Comparison of ENCODE assay signal across 14 cellular contexts in genomic region chr7:26891400-26892355, GRCh38. TPM values are rescaled to one million over a fixed set of nuclear protein-coding genes. Genes with fewer than 3 reads are reported as not detected.
DNase-seq lines count a peak whose midpoint lies in the region; ATAC-seq, FAIRE-seq and TF ChIP-seq lines count a peak whose summit lies in the region.
"Had no signal": no experiment of that assay in that cellular context is flagged by ENCODE, and none has a peak within 500 bp of the region (broad histone marks: within the 10 kb centered on the region; RNA-seq: fewer than 3 reads in every experiment).

No MANE protein-coding gene starts in this region.

- no peaks in the 10 kb centered on the region for H3K79me2 ChIP-seq in GM12878 (ENCODE audit: control insufficient read depth, insufficient read depth, low read length)

- no peak overlapping the region for H3K9ac ChIP-seq in GM12878 (ENCODE audit: control insufficient read depth, insufficient read depth, low read length)

- no TSS peak for BruUV-seq in GM12878 (replicated peaks; lab: Mats Ljungman, UMichigan)

- TF ChIP-seq EP300 in GM12878 (IDR thresholded peaks at IDR 0.05; ENCODE audit: borderline replicate concordance in 1 of 2, control insufficient read depth in 1 of 2, low read depth in 2 of 2, low read length in 2 of 2), result no peak

- peak overlapping the region; percentile 10; the same call in 1 of the 2 replicates for H3K4me2 ChIP-seq in GM12878 (ENCODE audit: control insufficient read depth, insufficient read depth)

- RAD21 ChIA-PET in GM12878 (lab: Charles Lee; ENCODE audit: unreplicated experiment), result no interaction called here

- no peak for TF ChIP-seq CTCF in GM12878 (IDR thresholded peaks at IDR 0.05 in 2 of 3, conservative IDR thresholded peaks at IDR 0.05 in 1 of 3; ENCODE audit: control insufficient read depth in 2 of 3, extremely low read depth in 1 of 3, insufficient read depth in 1 of 3, low read depth in 3 of 3, low read length in 3 of 3)

- no peaks in the 10 kb centered on the region for H3K4me1 ChIP-seq in GM12878 (ENCODE audit: control insufficient read depth, insufficient read depth, low read length)
- H3K4me1 ChIP-seq in effector memory CD4-positive, alpha-beta T cell (ENCODE audit: control insufficient read depth, insufficient read depth, low read length, poor library complexity, severe bottlenecking), result no peaks in the 10 kb centered on the region
- H3K4me1 ChIP-seq: BE2C had no signal

- no peaks in the 10 kb centered on the region for H3K27me3 ChIP-seq in GM12878 (replicated peaks in 1 of 2; ENCODE audit: control insufficient read depth in 2 of 2, insufficient read depth in 2 of 2, low read length in 1 of 2)
- H3K27me3 ChIP-seq in effector memory CD4-positive, alpha-beta T cell (replicated peaks; ENCODE audit: control insufficient read depth, insufficient read depth, low read length, poor library complexity, severe bottlenecking), result no peaks in the 10 kb centered on the region

- DNase-seq in ELR (ENCODE audit: low read depth) (peak; percentile 79), GM12878 (ENCODE audit: low read depth, low spot score) (peak; percentile 4), DMS79 (lab: John Stamatoyannopoulos, UW) (no peak), AG08396 (ENCODE audit: low spot score) (no peak)
- no peak for DNase-seq in effector memory CD4-positive, alpha-beta T cell
- DNase-seq: amygdala; BE2C; NCI-H524 treated with DMSO at 0.1 percent for 48 hours; stimulated activated CD4-positive, alpha-beta T cell treated with anti-CD3 and anti-CD28 coated beads, Interleukin-12 subunit alpha, Interleukin-12 subunit beta, amount 100 ng/mL, for 4 hours; stimulated activated naive CD4-positive, alpha-beta T cell had no signal

- intact Hi-C loops in GM12878 (cut with micrococcal nuclease; ENCODE audit: unreplicated experiment), result no loop called here

- H3K4me3 ChIP-seq in GM12878, result no peak overlapping the region
- H3K4me3 ChIP-seq in effector memory CD4-positive, alpha-beta T cell (ENCODE audit: insufficient read depth, low read depth, low read length, poor library complexity, severe bottlenecking), result no peak overlapping the region

- no peaks in the 10 kb centered on the region for H3K36me3 ChIP-seq in GM12878 (ENCODE audit: control insufficient read depth in 2 of 2, insufficient read depth in 2 of 2, low read length in 1 of 2)
- H3K36me3 ChIP-seq in effector memory CD4-positive, alpha-beta T cell (ENCODE audit: control insufficient read depth, insufficient read depth, low read length), result no peaks in the 10 kb centered on the region
- H3K36me3 ChIP-seq: BE2C had no signal

- peak; percentile 73 for FAIRE-seq in GM12878 (lab: Jason Lieb, UNC)

- H4K20me1 ChIP-seq in GM12878 (ENCODE audit: control insufficient read depth, insufficient read depth), result no peaks in the 10 kb centered on the region

- TF ChIP-seq RAD21 in GM12878 (IDR thresholded peaks at IDR 0.05; ENCODE audit: insufficient read depth, low read depth, low read length), result no peak

- SMC1A ChIA-PET in GM12878 (lab: Charles Lee; ENCODE audit: uncharacterized antibody, unreplicated experiment), result interaction anchor here (0.7 to 1.9 kb wide), 5 partner anchors 10 to 36 kb away, joined by 3 to 7 read pairs (median 4); no protein-coding TSS in a partner anchor

- no peak overlapping the region for H3K27ac ChIP-seq in GM12878 (ENCODE audit: control insufficient read depth, insufficient read depth)
- no peak overlapping the region for H3K27ac ChIP-seq in effector memory CD4-positive, alpha-beta T cell (ENCODE audit: insufficient read depth, low read length, poor library complexity, severe bottlenecking)

- no peaks in the 10 kb centered on the region for H3K9me3 ChIP-seq in GM12878 (replicated peaks; ENCODE audit: control insufficient read depth, insufficient read depth, low read length)
- no peaks in the 10 kb centered on the region for H3K9me3 ChIP-seq in effector memory CD4-positive, alpha-beta T cell (ENCODE audit: control insufficient read depth, low read length)
- H3K9me3 ChIP-seq: BE2C had no signal

- WGBS in GM12878 (ENCODE audit: insufficient coverage, insufficient replicate concordance, low lambda C conversion rate, missing lambda C conversion rate), result 44% methylated on average over 4 of the region's 4 CpGs

- ATAC-seq in GM21381 (IDR thresholded peaks at IDR 0.05; ENCODE audit: unreplicated experiment) (peak; percentile 56), HG03378 (IDR thresholded peaks at IDR 0.05; ENCODE audit: unreplicated experiment) (peak; percentile 82), GM12878 (peak; percentile 69), GM21390 (IDR thresholded peaks at IDR 0.05; ENCODE audit: unreplicated experiment) (no peak)
- ATAC-seq: natural killer cell treated with Interleukin-12 subunit alpha and Interleukin-12 subunit beta and Interleukin-15 and Interleukin-18, amount 100 ng/mL, for 72 hours had no signal

- no peak overlapping the region for H2AFZ ChIP-seq in GM12878 (ENCODE audit: control insufficient read depth, low read depth, low read length)

- CTCF ChIA-PET in GM12878 (lab: Yijun Ruan, JAX), result interaction anchor here (1.1 kb wide), 1 partner anchor 14 kb away, joined by 3 read pairs; no protein-coding TSS in a partner anchor

- POLR2A ChIA-PET in GM12878 (lab: Charles Lee), result no interaction called here

- no peak for TF ChIP-seq POLR2A in GM12878 (IDR thresholded peaks at IDR 0.05; ENCODE audit: low read depth, low read length)

- in situ Hi-C loops in GM12878 (cut with MboI), result no loop called here

TF ChIP-seq in GM12878, 131 proteins besides CTCF, POLR2A, EP300 and RAD21 (continues in another document):
- no peak for TF ChIP-seq ZNF384 (IDR thresholded peaks at IDR 0.05; ENCODE audit: borderline replicate concordance, low read depth, low read length)
- TF ChIP-seq FOXM1 (IDR thresholded peaks at IDR 0.05; ENCODE audit: low read depth, low read length), result peak; percentile 80; the same call in 1 of the 2 replicates
- TF ChIP-seq MXI1 (IDR thresholded peaks at IDR 0.05; ENCODE audit: low read depth, low read length), result no peak
- TF ChIP-seq PML (IDR thresholded peaks at IDR 0.05; ENCODE audit: low read length), result peak; percentile 59; the same call in 1 of the 2 replicates
- no peak for TF ChIP-seq EZH2 (IDR thresholded peaks at IDR 0.05; ENCODE audit: borderline replicate concordance, control insufficient read depth, low read depth, low read length)
- no peak for TF ChIP-seq ZNF274 (IDR thresholded peaks at IDR 0.05; ENCODE audit: insufficient read depth, insufficient read length)
- TF ChIP-seq NFIC (IDR thresholded peaks at IDR 0.05; ENCODE audit: low read depth, low read length), result peak; percentile 94
- TF ChIP-seq DPF2 (IDR thresholded peaks at IDR 0.05), result no peak
- TF ChIP-seq JUNB (IDR thresholded peaks at IDR 0.05), result peak; percentile 91
- TF ChIP-seq E2F4 (IDR thresholded peaks at IDR 0.05; ENCODE audit: low read depth, low read length), result no peak
- peak; percentile 66 for TF ChIP-seq ATF2 (IDR thresholded peaks at IDR 0.05; ENCODE audit: low read length)
- no peak for TF ChIP-seq ZSCAN29 (IDR thresholded peaks at IDR 0.05)
- no peak for TF ChIP-seq PKNOX1 (IDR thresholded peaks at IDR 0.05)
- no peak for TF ChIP-seq HCFC1 (IDR thresholded peaks at IDR 0.05; ENCODE audit: low read length)

RNA-seq across cellular contexts. Expression of gene SKAP2, which starts 27.3 kb away (rescaled TPM):
- 27.5 and 32.0 TPM in 2 replicates for total RNA-seq in GM12878 (2013; cell fraction: nucleolus; rRNA removed)
- total RNA-seq in GM12878 (2014; rRNA removed), result 14.0 and 16.3 TPM in 2 replicates
- total RNA-seq in GM12878 (2014; rRNA removed; fragmentation: Illumina TruSeq; extraction: Trizol), result 25.4 and 26.3 TPM in 2 replicates
- total RNA-seq in GM12878 (2021), result 24.7 and 25.5 TPM in 2 replicates
- polyA plus RNA-seq in GM12878 (2011; ENCODE audit: low read depth), result 9.7 TPM
- polyA plus RNA-seq in GM12878 (2011; rRNA removed), result 15.8 and 25.0 TPM in 2 replicates
- polyA plus RNA-seq in GM12878 (2011; cell fraction: cytosol; rRNA removed), result 7.9 and 8.0 TPM in 2 replicates
- 5.3 and 7.3 TPM in 2 replicates for polyA plus RNA-seq in GM12878 (2011; cell fraction: nucleus; rRNA removed)
- 16.3 and 18.6 TPM in 2 replicates for polyA plus RNA-seq in GM12878 (2012)
- polyA plus RNA-seq in GM12878 (2014; fragmentation: Illumina TruSeq; extraction: Trizol), result 27.9 and 29.0 TPM in 2 replicates
- 10 to 100 TPM; 19.9 to 22.2 TPM for polyA plus RNA-seq in GM12878 (2014; fragmentation: Nextera tagmentation; extraction: Ambion mirVana)
- 10.9 and 12.4 TPM in 2 replicates for polyA plus RNA-seq in GM12878 (2014; rRNA removed)
- 10 to 100 TPM; 38.4 to 40.6 TPM for polyA plus RNA-seq in GM12878 (2016; fragmentation: Nextera tagmentation; extraction: Ambion mirVana)
- 9.8 and 10.0 TPM in 2 replicates for polyA minus RNA-seq in GM12878 (2011; rRNA and poly(A)+ RNA removed)
- polyA minus RNA-seq in GM12878 (2011; cell fraction: cytosol; rRNA and poly(A)+ RNA removed), result 13.6 and 19.4 TPM in 2 replicates
- polyA minus RNA-seq in GM12878 (2011; cell fraction: nucleus; rRNA and poly(A)+ RNA removed), result 16.3 and 38.4 TPM in 2 replicates

Comparison
In these comparisons a context has a peak if more than half of its experiments do, and no peak if none do; other contexts are left out.
1. DNase-seq: peak in ELR (single experiment) and GM12878 (single experiment); none in DMS79 (single experiment), effector memory CD4-positive, alpha-beta T cell (0 of 3) and AG08396 (single experiment).